ENCODE assay signal across 1 cellular context in the genomic region with DNA sequence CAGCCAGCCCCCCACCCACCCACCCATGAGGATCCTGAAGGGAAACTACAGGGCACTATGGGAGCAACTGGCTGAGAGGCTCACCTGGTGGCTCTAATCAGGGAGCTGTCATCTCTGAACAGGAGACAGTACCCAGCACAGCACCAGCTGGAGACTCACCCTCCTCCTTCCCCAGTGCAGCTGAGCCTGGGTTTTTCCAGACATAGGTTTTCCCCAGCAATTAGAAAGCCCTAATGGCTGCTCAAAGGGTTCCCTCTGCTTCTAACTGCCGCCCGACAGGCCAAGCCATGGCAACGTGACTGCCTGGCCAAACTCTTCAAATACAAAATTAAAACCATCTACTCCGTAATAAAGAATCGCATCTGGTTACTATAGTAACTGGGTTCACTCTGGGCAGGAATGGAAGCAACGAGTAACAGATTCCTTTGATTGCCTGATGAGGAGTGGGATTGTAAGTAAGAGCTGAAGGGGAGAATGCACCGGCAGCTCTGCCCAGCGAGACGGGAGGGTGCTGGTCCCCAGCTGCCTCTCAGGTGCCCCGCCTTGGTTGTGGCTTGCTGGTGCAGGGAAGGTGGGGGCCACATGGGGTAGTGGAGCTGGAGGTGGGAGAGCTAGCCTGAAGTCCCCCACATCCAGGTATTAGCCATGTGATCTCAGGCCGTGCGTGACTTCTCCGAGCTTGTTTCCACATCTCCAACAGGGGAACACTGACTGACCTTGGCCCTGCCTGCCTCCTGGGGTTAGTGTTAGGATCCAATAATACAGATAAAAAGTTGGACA.
TF ChIP-seq lines count a peak whose summit lies in the region.

No MANE protein-coding gene starts in this region.

TF ChIP-seq in HepG2, 621 proteins besides CTCF, POLR2A, EP300 and RAD21 (continued from another document):
- TF ChIP-seq, protein P1, sequence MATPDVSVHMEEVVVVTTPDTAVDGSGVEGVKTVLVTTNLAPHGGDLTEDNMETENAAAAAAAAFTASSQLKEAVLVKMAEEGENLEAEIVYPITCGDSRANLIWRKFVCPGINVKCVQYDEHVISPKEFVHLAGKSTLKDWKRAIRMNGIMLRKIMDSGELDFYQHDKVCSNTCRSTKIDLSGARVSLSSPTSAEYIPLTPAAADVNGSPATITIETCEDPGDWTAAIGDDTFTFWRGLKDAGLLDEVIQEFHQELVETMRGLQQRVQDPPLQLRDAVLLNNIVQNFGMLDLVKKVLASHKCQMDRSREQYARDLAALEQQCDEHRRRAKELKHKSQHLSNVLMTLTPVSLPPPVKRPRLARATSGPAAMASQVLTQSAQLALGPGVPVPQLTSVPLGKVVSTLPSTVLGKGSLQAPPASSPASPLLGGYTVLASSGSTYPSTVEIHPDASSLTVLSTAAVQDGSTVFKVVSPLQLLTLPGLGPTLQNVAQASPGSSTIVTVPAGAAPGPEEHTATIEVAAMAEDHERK (CRISPR knock-in tag; IDR thresholded peaks at IDR 0.05; ENCODE audit: low read depth), result no peak
- TF ChIP-seq, protein P2, sequence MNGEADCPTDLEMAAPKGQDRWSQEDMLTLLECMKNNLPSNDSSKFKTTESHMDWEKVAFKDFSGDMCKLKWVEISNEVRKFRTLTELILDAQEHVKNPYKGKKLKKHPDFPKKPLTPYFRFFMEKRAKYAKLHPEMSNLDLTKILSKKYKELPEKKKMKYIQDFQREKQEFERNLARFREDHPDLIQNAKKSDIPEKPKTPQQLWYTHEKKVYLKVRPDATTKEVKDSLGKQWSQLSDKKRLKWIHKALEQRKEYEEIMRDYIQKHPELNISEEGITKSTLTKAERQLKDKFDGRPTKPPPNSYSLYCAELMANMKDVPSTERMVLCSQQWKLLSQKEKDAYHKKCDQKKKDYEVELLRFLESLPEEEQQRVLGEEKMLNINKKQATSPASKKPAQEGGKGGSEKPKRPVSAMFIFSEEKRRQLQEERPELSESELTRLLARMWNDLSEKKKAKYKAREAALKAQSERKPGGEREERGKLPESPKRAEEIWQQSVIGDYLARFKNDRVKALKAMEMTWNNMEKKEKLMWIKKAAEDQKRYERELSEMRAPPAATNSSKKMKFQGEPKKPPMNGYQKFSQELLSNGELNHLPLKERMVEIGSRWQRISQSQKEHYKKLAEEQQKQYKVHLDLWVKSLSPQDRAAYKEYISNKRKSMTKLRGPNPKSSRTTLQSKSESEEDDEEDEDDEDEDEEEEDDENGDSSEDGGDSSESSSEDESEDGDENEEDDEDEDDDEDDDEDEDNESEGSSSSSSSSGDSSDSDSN (CRISPR knock-in tag; IDR thresholded peaks at IDR 0.05), result no peak
- no peak for TF ChIP-seq MTA3 (CRISPR knock-in tag; IDR thresholded peaks at IDR 0.05)
- no peak for TF ChIP-seq ZNF569 (CRISPR knock-in tag; IDR thresholded peaks at IDR 0.05; ENCODE audit: borderline replicate concordance)
